ENCODE assay signal across 1 cellular context in the genomic region with DNA sequence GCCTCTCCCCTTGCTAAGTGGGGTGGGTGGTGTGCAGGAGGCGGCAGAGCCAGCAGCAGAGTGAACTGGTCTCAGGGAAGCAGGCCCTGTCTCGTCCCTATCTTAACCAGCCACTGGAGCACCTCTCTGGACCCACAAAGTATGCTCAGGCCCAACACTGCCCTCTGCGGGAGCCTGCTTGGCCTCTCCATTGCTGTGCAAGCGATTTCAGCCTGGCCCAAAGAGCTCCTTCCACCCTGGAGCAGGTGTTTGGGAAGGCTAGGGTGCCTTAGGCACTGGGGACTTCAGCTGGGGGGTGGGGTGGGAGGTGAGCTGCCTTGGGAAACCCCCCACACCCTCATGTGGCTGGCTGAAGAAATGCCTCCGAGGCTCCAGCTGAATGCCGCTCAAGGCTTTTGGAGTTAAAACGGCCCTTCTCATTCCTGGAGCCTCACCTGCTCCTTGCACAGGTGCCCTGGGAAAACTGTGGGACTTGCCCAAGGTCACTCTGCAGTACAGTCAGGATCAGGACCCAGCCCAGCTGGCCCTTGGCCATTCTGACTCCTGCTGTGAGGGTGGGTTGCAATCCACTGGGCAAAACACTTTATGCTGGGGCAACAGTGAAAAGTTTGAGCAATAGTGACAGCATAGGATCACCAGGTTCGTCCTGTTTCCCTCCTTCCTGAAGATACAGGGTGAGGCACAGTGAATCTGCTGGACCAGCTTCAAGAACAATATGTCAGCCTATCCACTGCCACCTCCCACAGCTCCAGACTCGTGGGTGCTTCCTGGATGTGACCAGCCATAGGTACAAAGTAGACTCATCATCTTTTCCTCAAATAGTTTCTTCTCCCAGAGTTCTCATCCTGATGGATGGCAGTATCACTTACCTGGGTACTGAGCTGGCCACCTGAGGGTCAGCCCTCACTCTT.
TF ChIP-seq lines count a peak whose summit lies in the region.

No MANE protein-coding gene starts in this region.

TF ChIP-seq in GM23338, 12 proteins besides CTCF, POLR2A, EP300 and RAD21:
- TF ChIP-seq ZNF462 (CRISPR knock-in tag; IDR thresholded peaks at IDR 0.05), result peak; percentile 40; the same call in 1 of the 2 replicates
- TF ChIP-seq REST (IDR thresholded peaks at IDR 0.05; ENCODE audit: unreplicated experiment), result no peak
- TF ChIP-seq EZH2 (IDR thresholded peaks at IDR 0.05; ENCODE audit: low read depth, unreplicated experiment), result no peak
- TF ChIP-seq NANOG (IDR thresholded peaks at IDR 0.05; ENCODE audit: borderline replicate concordance), result no peak
- TF ChIP-seq ETS1 (IDR thresholded peaks at IDR 0.05), result no peak
- TF ChIP-seq ZNF331 (CRISPR knock-in tag; IDR thresholded peaks at IDR 0.05; ENCODE audit: low read depth), result no peak
